22 cellular contexts compared by ENCODE assay signal in genomic region chr17:72359274-72359673, GRCh38.
"Had no signal": no experiment of that assay in that cellular context is flagged by ENCODE, and none has a peak within 500 bp of the region (broad histone marks: within the 10 kb centered on the region; RNA-seq: fewer than 3 reads in every experiment).

No MANE protein-coding gene starts in this region.

- H3K4me3 ChIP-seq: adrenal gland, ascending aorta, colonic mucosa, dorsolateral prefrontal cortex, heart left ventricle, lower lobe of right lung, neural progenitor cell, stomach, suprapubic skin had no signal

- H3K4me1 ChIP-seq: adrenal gland, ascending aorta, colonic mucosa, heart left ventricle, lower lobe of right lung had no signal

- H3K27me3 ChIP-seq: adrenal gland, ascending aorta, colonic mucosa, neural progenitor cell had no signal

- H3K27ac ChIP-seq: adrenal gland, ascending aorta, colonic mucosa, dorsolateral prefrontal cortex, heart left ventricle, lower lobe of right lung, neural progenitor cell, stomach, suprapubic skin had no signal

- DNase-seq: activated naive CD4-positive, alpha-beta T cell; activated T-cell treated with anti-CD3 and anti-CD28 coated beads, Interleukin-2, amount 50 U/mL, for 1 hour; adrenal gland; colonic mucosa; dorsolateral prefrontal cortex; effector memory CD8-positive, alpha-beta T cell; heart left ventricle; islet precursor cell; lower lobe of right lung; naive thymus-derived CD8-positive, alpha-beta T cell; posterior cingulate gyrus; small intestine; stimulated activated CD4-positive, alpha-beta T cell treated with anti-CD3 and anti-CD28 coated beads, Interleukin-2, amount 100 ng/mL, for 24 hours; stomach; T-helper 1 cell; trophoblast cell had no signal

- H3K9me3 ChIP-seq: adrenal gland, ascending aorta, colonic mucosa, lower lobe of right lung, stomach, suprapubic skin had no signal

- H3K36me3 ChIP-seq: adrenal gland, ascending aorta, colonic mucosa, heart left ventricle, lower lobe of right lung, neural progenitor cell, stomach, suprapubic skin had no signal

- ATAC-seq: effector memory CD8-positive, alpha-beta T cell; lower lobe of right lung; naive thymus-derived CD8-positive, alpha-beta T cell; sciatic nerve; WTC11 had no signal

- FAIRE-seq: endothelial cell of umbilical vein, small intestine had no signal
